ENCODE assay signal across 31 cellular contexts in genomic region chr20:37284691-37285124, GRCh38. TPM values are rescaled to one million over a fixed set of nuclear protein-coding genes. Genes with fewer than 3 reads are reported as not detected.
"Had no signal": no experiment of that assay in that cellular context is flagged by ENCODE, and none has a peak within 500 bp of the region (broad histone marks: within the 10 kb centered on the region; RNA-seq: fewer than 3 reads in every experiment).

No MANE protein-coding gene starts in this region.

- H3K36me3 Mint-ChIP-seq: mesothelial cell of epicardium; naive B cell; natural killer cell treated with Interleukin-12 subunit alpha and Interleukin-12 subunit beta and Interleukin-15 and Interleukin-18, amount 100 ng/mL, for 72 hours; neural progenitor cell had no signal

- H3K4me1 Mint-ChIP-seq: stimulated activated effector memory CD8-positive, alpha-beta T cell treated with anti-CD3 and anti-CD28 coated beads, Interleukin-12 subunit alpha, Interleukin-12 subunit beta, amount 100 ng/mL, for 72 hours had no signal

- DNase-seq: heart right ventricle; islet precursor cell; left ventricle myocardium inferior; mesendoderm; naive B cell; ovary; right cardiac atrium; sigmoid colon; small intestine; spleen; stimulated activated CD4-positive, alpha-beta T cell treated with anti-CD3 and anti-CD28 coated beads, Interleukin-4, amount 100 ng/mL, for 24 hours; stimulated activated naive CD4-positive, alpha-beta T cell; transverse colon; upper lobe of right lung had no signal

- H3K9me3 ChIP-seq: heart right ventricle, left ventricle myocardium inferior, ovary, sigmoid colon, spleen, suprapubic skin, transverse colon, upper lobe of right lung had no signal

- H3K27ac ChIP-seq: heart right ventricle, left ventricle myocardium inferior, neural progenitor cell, ovary, sigmoid colon, spleen, suprapubic skin, transverse colon, upper lobe of right lung had no signal

- H3K27ac Mint-ChIP-seq: mesothelial cell of epicardium; natural killer cell treated with Interleukin-12 subunit alpha and Interleukin-12 subunit beta and Interleukin-15 and Interleukin-18, amount 100 ng/mL, for 72 hours; neural progenitor cell; progenitor cell of endocrine pancreas; stimulated activated effector memory CD8-positive, alpha-beta T cell treated with anti-CD3 and anti-CD28 coated beads, Interleukin-12 subunit alpha, Interleukin-12 subunit beta, amount 100 ng/mL, for 72 hours; stimulated activated naive CD8-positive, alpha-beta T cell treated with anti-CD3 and anti-CD28 coated beads, Interleukin-15, Interleukin-2, amounts not matched to agents 100 ng/mL and 50 ng/mL, for 24 hours had no signal

- H3K4me1 ChIP-seq: transverse colon, upper lobe of right lung had no signal

- H3K4me3 Mint-ChIP-seq: mesothelial cell of epicardium; natural killer cell treated with Interleukin-12 subunit alpha and Interleukin-12 subunit beta and Interleukin-15 and Interleukin-18, amount 100 ng/mL, for 72 hours; neural progenitor cell; stimulated activated effector memory CD8-positive, alpha-beta T cell treated with anti-CD3 and anti-CD28 coated beads, Interleukin-12 subunit alpha, Interleukin-12 subunit beta, amount 100 ng/mL, for 72 hours; stimulated activated naive CD8-positive, alpha-beta T cell treated with anti-CD3 and anti-CD28 coated beads, Interleukin-15, Interleukin-2, amounts not matched to agents 100 ng/mL and 50 ng/mL, for 24 hours had no signal

- H3K27me3 ChIP-seq: hepatocyte, neural progenitor cell, ovary, sigmoid colon, suprapubic skin, transverse colon, upper lobe of right lung had no signal

- FAIRE-seq: small intestine, urothelium cell line had no signal

- H2AFZ ChIP-seq: hepatocyte, neural progenitor cell had no signal

- H3K27me3 Mint-ChIP-seq: stimulated activated naive CD8-positive, alpha-beta T cell treated with anti-CD3 and anti-CD28 coated beads, Interleukin-15, Interleukin-2, amounts not matched to agents 100 ng/mL and 50 ng/mL, for 24 hours had no signal

- ATAC-seq: heart right ventricle; natural killer cell treated with Interleukin-12 subunit alpha and Interleukin-12 subunit beta and Interleukin-15 and Interleukin-18, amount 100 ng/mL, for 72 hours; right cardiac atrium; stimulated activated effector memory CD8-positive, alpha-beta T cell treated with anti-CD3 and anti-CD28 coated beads, Interleukin-12 subunit alpha, Interleukin-12 subunit beta, amount 100 ng/mL, for 72 hours; upper lobe of right lung had no signal

- H3K4me2 ChIP-seq: hepatocyte, neural progenitor cell had no signal

- H3K9ac ChIP-seq: neural progenitor cell had no signal

- H3K9me3 Mint-ChIP-seq: mesothelial cell of epicardium; naive B cell; natural killer cell treated with Interleukin-12 subunit alpha and Interleukin-12 subunit beta and Interleukin-15 and Interleukin-18, amount 100 ng/mL, for 72 hours; neural progenitor cell; stimulated activated effector memory CD8-positive, alpha-beta T cell treated with anti-CD3 and anti-CD28 coated beads, Interleukin-12 subunit alpha, Interleukin-12 subunit beta, amount 100 ng/mL, for 72 hours; stimulated activated naive CD8-positive, alpha-beta T cell treated with anti-CD3 and anti-CD28 coated beads, Interleukin-15, Interleukin-2, amounts not matched to agents 100 ng/mL and 50 ng/mL, for 24 hours had no signal

- H3K4me3 ChIP-seq: heart right ventricle, hepatocyte, left ventricle myocardium inferior, lung, neural progenitor cell, ovary, sigmoid colon, spleen, suprapubic skin, transverse colon, upper lobe of right lung had no signal

- H3K36me3 ChIP-seq: heart right ventricle, left ventricle myocardium inferior, neural progenitor cell, ovary, sigmoid colon, spleen, suprapubic skin, transverse colon, upper lobe of right lung had no signal

RNA-seq across cellular contexts. Expression of gene GHRH, which starts 23.1 kb away (rescaled TPM):
- total RNA-seq: hepatocyte; kidney epithelial cell; lower leg skin; lung; mesothelial cell of epicardium; mononuclear cell; natural killer cell treated with Interleukin-12 subunit alpha and Interleukin-12 subunit beta and Interleukin-15 and Interleukin-18, amount 100 ng/mL, for 72 hours; omental fat pad; ovary; progenitor cell of endocrine pancreas; pulmonary artery endothelial cell; renal cortical epithelial cell; sigmoid colon; spleen; subcutaneous adipose tissue; suprapubic skin; transverse colon; upper lobe of right lung had no signal
- polyA plus RNA-seq: hepatocyte, lung, ovary, sigmoid colon, small intestine, spleen had no signal
